ENCODE assay signal across 13 cellular contexts in the genomic region with DNA sequence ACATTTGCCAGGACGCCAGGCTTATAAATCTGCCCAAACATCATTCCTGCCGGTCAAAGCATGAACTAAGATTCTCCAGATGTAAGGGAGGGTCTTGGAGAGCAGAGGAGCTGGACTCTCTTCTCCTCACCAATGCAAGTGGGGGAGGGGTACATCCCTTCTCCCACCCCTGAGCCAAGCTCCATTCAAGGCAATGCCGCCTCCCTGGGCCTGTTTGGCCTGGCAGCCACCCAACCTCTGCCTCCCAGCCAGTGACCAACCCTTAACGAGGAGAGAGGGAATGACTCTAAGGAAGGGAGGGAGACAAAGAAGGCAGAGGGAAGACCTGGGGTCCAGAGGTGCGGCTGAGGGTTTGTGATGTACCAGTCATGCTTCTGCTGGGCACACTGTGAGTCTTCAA. TPM values are rescaled to one million over a fixed set of nuclear protein-coding genes. Genes with fewer than 3 reads are reported as not detected.
A peak's percentile ranks its signal among the peaks of the same experiment; 100 is the strongest.
DNase-seq lines count a peak whose midpoint lies in the region; ATAC-seq and TF ChIP-seq lines count a peak whose summit lies in the region.
"Had no signal": no experiment of that assay in that cellular context is flagged by ENCODE, and none has a peak within 500 bp of the region (broad histone marks: within the 10 kb centered on the region; RNA-seq: fewer than 3 reads in every experiment).

No MANE protein-coding gene starts in this region.

- intact Hi-C loops in head of caudate nucleus (cut with DNase I): no loop called here

- in situ Hi-C loops in GM13976 (cut with MboI; ENCODE audit: low sequenced_read_pairs, unreplicated experiment): no loop called here

- H3K27me3 Mint-ChIP-seq in osteocyte (ENCODE audit: unreplicated experiment): peaks cover 5% of the 10 kb centered on the region
- peaks cover 15% of the 10 kb centered on the region for H3K27me3 Mint-ChIP-seq in activated T-cell treated with anti-CD3 and anti-CD28 coated beads, Interleukin-2, amount 50 U/mL, for 4 hours (ENCODE audit: low read depth)
- H3K27me3 Mint-ChIP-seq: CD4-positive, alpha-beta T cell had no signal

- H3K27ac Mint-ChIP-seq in osteocyte (ENCODE audit: unreplicated experiment): peak overlapping the region; percentile 88
- H3K27ac Mint-ChIP-seq: activated CD4-positive, alpha-beta memory T cell treated with anti-CD3 and anti-CD28 coated beads for 36 hours; CD4-positive, alpha-beta T cell; stimulated activated memory B cell treated with anti-CD40 and anti-IgM and Interleukin-4, amounts not matched to agents 10 μg/mL and 1 μg/mL and 100 μg/mL, for 72 hours had no signal

- no peaks in the 10 kb centered on the region for H3K36me3 Mint-ChIP-seq in osteocyte (ENCODE audit: unreplicated experiment)
- H3K36me3 Mint-ChIP-seq in activated T-cell treated with anti-CD3 and anti-CD28 coated beads, Interleukin-2, amount 50 U/mL, for 4 hours (ENCODE audit: insufficient read depth): no peaks in the 10 kb centered on the region
- H3K36me3 Mint-ChIP-seq: activated CD4-positive, alpha-beta memory T cell treated with anti-CD3 and anti-CD28 coated beads for 36 hours; stimulated activated memory B cell treated with anti-CD40 and anti-IgM and Interleukin-4, amounts not matched to agents 10 μg/mL and 1 μg/mL and 100 μg/mL, for 72 hours had no signal

- no peak for ATAC-seq in HG03196 (IDR thresholded peaks at IDR 0.05; ENCODE audit: unreplicated experiment)
- ATAC-seq in activated T-cell treated with anti-CD3 and anti-CD28 coated beads, Interleukin-2, amount 50 U/mL, for 4 hours: no peak

- TF ChIP-seq CTCF in VCaP (conservative IDR thresholded peaks at IDR 0.05): no peak
- TF ChIP-seq CTCF in osteocyte (IDR thresholded peaks at IDR 0.05): no peak
- no peak for TF ChIP-seq CTCF in GM13976 (IDR thresholded peaks at IDR 0.05; ENCODE audit: borderline replicate concordance, control extremely low read depth, extremely low read depth, insufficient read depth, missing control alignments)

- H3K4me3 Mint-ChIP-seq in osteocyte (ENCODE audit: unreplicated experiment): no peak overlapping the region
- H3K4me3 Mint-ChIP-seq in activated T-cell treated with anti-CD3 and anti-CD28 coated beads, Interleukin-2, amount 50 U/mL, for 4 hours: no peak overlapping the region
- H3K4me3 Mint-ChIP-seq: activated CD4-positive, alpha-beta memory T cell treated with anti-CD3 and anti-CD28 coated beads for 36 hours; CD4-positive, alpha-beta T cell; stimulated activated memory B cell treated with anti-CD40 and anti-IgM and Interleukin-4, amounts not matched to agents 10 μg/mL and 1 μg/mL and 100 μg/mL, for 72 hours had no signal

- peak; percentile 48 for DNase-seq in AG20443 (ENCODE audit: low spot score)
- peak in 22 of 42 donors; percentile 23 to 73 (median 49) for DNase-seq in head of caudate nucleus
- no peak for DNase-seq in osteocyte (ENCODE audit: extremely low spot score, unreplicated experiment)
- DNase-seq in GM13976 (ENCODE audit: low spot score): no peak
- no peak for DNase-seq in NCI-H1105 treated with DMSO at 0.1 percent for 48 hours (lab: John Stamatoyannopoulos, UW)
- DNase-seq in activated T-cell treated with anti-CD3 and anti-CD28 coated beads, Interleukin-2, amount 50 U/mL, for 4 hours: no peak
- DNase-seq: activated CD4-positive, alpha-beta memory T cell treated with anti-CD3 and anti-CD28 coated beads for 36 hours; CD4-positive, alpha-beta T cell; NCI-H1436; SHP77 had no signal

- peak overlapping the region; percentile 38 for H3K27ac ChIP-seq in VCaP

- H3K4me1 Mint-ChIP-seq in osteocyte (ENCODE audit: unreplicated experiment): peaks cover 40% of the 10 kb centered on the region
- no peaks in the 10 kb centered on the region for H3K4me1 Mint-ChIP-seq in activated T-cell treated with anti-CD3 and anti-CD28 coated beads, Interleukin-2, amount 50 U/mL, for 4 hours (ENCODE audit: low read depth)
- H3K4me1 Mint-ChIP-seq: stimulated activated memory B cell treated with anti-CD40 and anti-IgM and Interleukin-4, amounts not matched to agents 10 μg/mL and 1 μg/mL and 100 μg/mL, for 72 hours had no signal

- H3K9me3 Mint-ChIP-seq in osteocyte (ENCODE audit: unreplicated experiment): no peaks in the 10 kb centered on the region
- no peaks in the 10 kb centered on the region for H3K9me3 Mint-ChIP-seq in activated T-cell treated with anti-CD3 and anti-CD28 coated beads, Interleukin-2, amount 50 U/mL, for 4 hours
- H3K9me3 Mint-ChIP-seq: activated CD4-positive, alpha-beta memory T cell treated with anti-CD3 and anti-CD28 coated beads for 36 hours; CD4-positive, alpha-beta T cell; stimulated activated memory B cell treated with anti-CD40 and anti-IgM and Interleukin-4, amounts not matched to agents 10 μg/mL and 1 μg/mL and 100 μg/mL, for 72 hours had no signal

RNA-seq across cellular contexts. Expression of a gene that starts 13.8 kb away (rescaled TPM):
- not detected in 2 replicates for total RNA-seq in osteocyte
- not detected for total RNA-seq in activated T-cell treated with anti-CD3 and anti-CD28 coated beads, Interleukin-2, amount 50 U/mL, for 4 hours
- total RNA-seq: activated CD4-positive, alpha-beta memory T cell treated with anti-CD3 and anti-CD28 coated beads for 36 hours; CD4-positive, alpha-beta T cell had no signal

RNA-seq across cellular contexts. Expression of a gene that starts 20.9 kb away (rescaled TPM):
- total RNA-seq in osteocyte: 0.73 and 0.75 TPM in 2 replicates
- under 1 TPM in 2 of 3 donors, not detected in 1; 0.23 to 0.29 TPM for total RNA-seq in activated T-cell treated with anti-CD3 and anti-CD28 coated beads, Interleukin-2, amount 50 U/mL, for 4 hours
- total RNA-seq: activated CD4-positive, alpha-beta memory T cell treated with anti-CD3 and anti-CD28 coated beads for 36 hours had no signal

RNA-seq across cellular contexts. Expression of a gene that starts 21.5 kb away (rescaled TPM):
- not detected in 2 replicates for total RNA-seq in osteocyte
- under 1 TPM in 1 of 3 donors, not detected in 2; 0.05 TPM for total RNA-seq in activated T-cell treated with anti-CD3 and anti-CD28 coated beads, Interleukin-2, amount 50 U/mL, for 4 hours
- total RNA-seq: activated CD4-positive, alpha-beta memory T cell treated with anti-CD3 and anti-CD28 coated beads for 36 hours had no signal

RNA-seq across cellular contexts. Expression of a gene that starts 34.8 kb away (rescaled TPM):
- total RNA-seq in osteocyte: 157 and 170 TPM in 2 replicates
- total RNA-seq in activated T-cell treated with anti-CD3 and anti-CD28 coated beads, Interleukin-2, amount 50 U/mL, for 4 hours: 100 to 1,000 TPM; 215 to 249 (median 239) TPM

RNA-seq across cellular contexts. Expression of a gene that starts 43.1 kb away (rescaled TPM):
- total RNA-seq in osteocyte: 15.6 and 16.2 TPM in 2 replicates
- total RNA-seq in activated T-cell treated with anti-CD3 and anti-CD28 coated beads, Interleukin-2, amount 50 U/mL, for 4 hours: 1 to 10 TPM; 2.6 to 4.3 (median 3.7) TPM

Comparison
In these comparisons a context has a peak if more than half of its experiments do, and no peak if none do; other contexts are left out.
1. DNase-seq: peak in AG20443 (single experiment) and head of caudate nucleus (22 of 42); none in osteocyte (single experiment), GM13976 (single experiment), NCI-H1105 treated with DMSO at 0.1 percent for 48 hours (single experiment) and activated T-cell treated with anti-CD3 and anti-CD28 coated beads, Interleukin-2, amount 50 U/mL, for 4 hours (single experiment).